14 cellular contexts compared by ENCODE assay signal in the genomic region with DNA sequence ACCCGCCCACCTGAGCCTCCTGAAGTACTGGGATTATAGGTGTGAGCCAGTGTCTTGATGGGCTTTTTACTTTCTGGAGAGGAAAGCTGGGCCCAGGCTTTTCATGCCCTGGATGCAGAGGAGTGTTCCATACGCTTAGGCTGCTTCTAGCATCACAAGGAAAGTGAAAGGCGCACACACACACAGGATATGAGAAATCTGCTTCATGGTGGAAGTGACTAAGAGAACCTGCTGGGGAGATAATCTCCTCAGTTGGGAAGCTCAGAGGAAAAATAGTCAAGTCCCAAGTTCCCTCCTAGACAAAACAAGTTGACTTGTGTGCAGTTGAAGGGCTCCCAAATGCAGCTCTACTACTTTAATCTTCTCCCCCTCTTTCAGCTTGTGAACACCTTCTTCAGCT. TPM values are rescaled to one million over a fixed set of nuclear protein-coding genes. Genes with fewer than 3 reads are reported as not detected.
DNase-seq lines count a peak whose midpoint lies in the region; ATAC-seq and TF ChIP-seq lines count a peak whose summit lies in the region.
"Had no signal": no experiment of that assay in that cellular context is flagged by ENCODE, and none has a peak within 500 bp of the region (broad histone marks: within the 10 kb centered on the region; RNA-seq: fewer than 3 reads in every experiment).

No MANE protein-coding gene starts in this region.

- H3K36me3 Mint-ChIP-seq in activated CD8-positive, alpha-beta memory T cell treated with anti-CD3 and anti-CD28 coated beads, Interleukin-2, amount 10 ng/mL, durations not matched to agents 7 days and 5 days: peaks cover 33% of the 10 kb centered on the region

- H3K27ac Mint-ChIP-seq in activated CD8-positive, alpha-beta memory T cell treated with anti-CD3 and anti-CD28 coated beads, Interleukin-2, amount 10 ng/mL, durations not matched to agents 7 days and 5 days: no peak overlapping the region

- DNase-seq in activated CD8-positive, alpha-beta memory T cell treated with anti-CD3 and anti-CD28 coated beads, Interleukin-2, amount 10 ng/mL, durations not matched to agents 7 days and 5 days: no peak
- DNase-seq in activated CD8-positive, alpha-beta memory T cell treated with anti-CD3 and anti-CD28 coated beads for 24 hours: no peak
- DNase-seq in NCI-H226 (peak; percentile 67), brain microvascular endothelial cell (peak; percentile 70), pulmonary artery endothelial cell (ENCODE audit: low read depth, low spot score) (peak; percentile 57), NCI-H446 (lab: John Stamatoyannopoulos, UW) (no peak), activated gamma-delta T cell (lab: John Stamatoyannopoulos, UW) (no peak)
- DNase-seq: colonic mucosa, foreskin keratinocyte, left lung had no signal

- H3K27ac ChIP-seq in brain microvascular endothelial cell: peak overlapping the region; percentile 32
- H3K27ac ChIP-seq: colonic mucosa, foreskin keratinocyte, left lung, SJSA1 had no signal

- H3K27me3 Mint-ChIP-seq in activated CD8-positive, alpha-beta memory T cell treated with anti-CD3 and anti-CD28 coated beads, Interleukin-2, amount 10 ng/mL, durations not matched to agents 7 days and 5 days: no peaks in the 10 kb centered on the region

- H3K4me1 Mint-ChIP-seq in activated CD8-positive, alpha-beta memory T cell treated with anti-CD3 and anti-CD28 coated beads, Interleukin-2, amount 10 ng/mL, durations not matched to agents 7 days and 5 days: peaks cover 43% of the 10 kb centered on the region

- no peaks in the 10 kb centered on the region for H3K9me3 Mint-ChIP-seq in activated CD8-positive, alpha-beta memory T cell treated with anti-CD3 and anti-CD28 coated beads, Interleukin-2, amount 10 ng/mL, durations not matched to agents 7 days and 5 days (ENCODE audit: low read depth)

- H3K4me3 Mint-ChIP-seq in activated CD8-positive, alpha-beta memory T cell treated with anti-CD3 and anti-CD28 coated beads, Interleukin-2, amount 10 ng/mL, durations not matched to agents 7 days and 5 days: peak overlapping the region; percentile 91

- H3K27me3 ChIP-seq in brain microvascular endothelial cell (replicated peaks): no peaks in the 10 kb centered on the region
- H3K27me3 ChIP-seq: colonic mucosa, foreskin keratinocyte, left lung, SJSA1 had no signal

- peaks cover 34% of the 10 kb centered on the region for H3K36me3 ChIP-seq in brain microvascular endothelial cell (replicated peaks)
- H3K36me3 ChIP-seq: colonic mucosa had no signal

- in situ Hi-C loops in brain microvascular endothelial cell (cut with HindIII; ENCODE audit: low pct_ligation_motif_present, low sequenced_read_pairs): no loop called here

- no peak overlapping the region for H3K4me3 ChIP-seq in brain microvascular endothelial cell (ENCODE audit: low read depth, low read length)
- H3K4me3 ChIP-seq: colonic mucosa, SJSA1 had no signal

- no peak for ATAC-seq in activated CD8-positive, alpha-beta memory T cell treated with anti-CD3 and anti-CD28 coated beads, Interleukin-2, amount 10 ng/mL, durations not matched to agents 7 days and 5 days
- no peak for ATAC-seq in HG03457 (IDR thresholded peaks at IDR 0.05; ENCODE audit: unreplicated experiment)
- ATAC-seq: foreskin keratinocyte, left lung had no signal

- CTCF ChIA-PET in activated CD8-positive, alpha-beta memory T cell treated with anti-CD3 and anti-CD28 coated beads, Interleukin-2, amount 10 ng/mL, durations not matched to agents 7 days and 5 days (lab: Charles Lee): interaction anchor here (0.7 to 1.3 kb wide), 3 partner anchors 11 to 136 kb away, joined by 3 to 4 read pairs (median 3); partner anchors contain the start of gene PIGV

- TF ChIP-seq CTCF in brain microvascular endothelial cell (IDR thresholded peaks at IDR 0.05; ENCODE audit: low read depth, low read length, missing control alignments): no peak

RNA-seq across cellular contexts. Expression of gene NUDC, which starts 2.2 kb away (rescaled TPM):
- 10 to 100 TPM; 88.8 to 91.6 TPM for total RNA-seq in activated CD8-positive, alpha-beta memory T cell treated with anti-CD3 and anti-CD28 coated beads, Interleukin-2, amount 10 ng/mL, durations not matched to agents 7 days and 5 days
- 55.1 and 72.5 TPM in 2 replicates for total RNA-seq in pulmonary artery endothelial cell

RNA-seq across cellular contexts. Expression of gene NR0B2, which starts 9.9 kb away (rescaled TPM):
- not detected for total RNA-seq in activated CD8-positive, alpha-beta memory T cell treated with anti-CD3 and anti-CD28 coated beads, Interleukin-2, amount 10 ng/mL, durations not matched to agents 7 days and 5 days
- not detected in 2 replicates for total RNA-seq in pulmonary artery endothelial cell
- total RNA-seq: foreskin keratinocyte, M059J, NCI-H460, SJSA1 had no signal

RNA-seq across cellular contexts. Expression of gene GPATCH3, which starts 23.4 kb away (rescaled TPM):
- total RNA-seq in activated CD8-positive, alpha-beta memory T cell treated with anti-CD3 and anti-CD28 coated beads, Interleukin-2, amount 10 ng/mL, durations not matched to agents 7 days and 5 days: 10 to 100 TPM; 15.0 to 17.0 TPM
- total RNA-seq in pulmonary artery endothelial cell: 12.6 and 14.4 TPM in 2 replicates

RNA-seq across cellular contexts. Expression of gene GPN2, which starts 33.6 kb away (rescaled TPM):
- 10 to 100 TPM; 32.9 to 41.1 TPM for total RNA-seq in activated CD8-positive, alpha-beta memory T cell treated with anti-CD3 and anti-CD28 coated beads, Interleukin-2, amount 10 ng/mL, durations not matched to agents 7 days and 5 days
- 12.4 and 21.5 TPM in 2 replicates for total RNA-seq in pulmonary artery endothelial cell

RNA-seq across cellular contexts. Expression of gene KDF1, which starts 36.6 kb away (rescaled TPM):
- not detected for total RNA-seq in activated CD8-positive, alpha-beta memory T cell treated with anti-CD3 and anti-CD28 coated beads, Interleukin-2, amount 10 ng/mL, durations not matched to agents 7 days and 5 days
- total RNA-seq in pulmonary artery endothelial cell: not detected in 2 replicates
- total RNA-seq: M059J, NCI-H460, SJSA1 had no signal

Comparison
In these comparisons a context has a peak if more than half of its experiments do, and no peak if none do; other contexts are left out.
1. DNase-seq: peak in NCI-H226 (single experiment), brain microvascular endothelial cell (single experiment) and pulmonary artery endothelial cell (single experiment); none in activated CD8-positive, alpha-beta memory T cell treated with anti-CD3 and anti-CD28 coated beads, Interleukin-2, amount 10 ng/mL, durations not matched to agents 7 days and 5 days (single experiment), activated CD8-positive, alpha-beta memory T cell treated with anti-CD3 and anti-CD28 coated beads for 24 hours (single experiment), NCI-H446 (0 of 2) and activated gamma-delta T cell (single experiment).